ENCODE assay signal across 8 cellular contexts in genomic region chr20:8019178-8019997, GRCh38. TPM values are rescaled to one million over a fixed set of nuclear protein-coding genes. Genes with fewer than 3 reads are reported as not detected.
A peak's percentile ranks its signal among the peaks of the same experiment; 100 is the strongest.
DNase-seq lines count a peak whose midpoint lies in the region; ATAC-seq and TF ChIP-seq lines count a peak whose summit lies in the region.

Gene TMX4 (minus strand): TSS chr20:8019761. CDS start chr20:8019613, 148 bp downstream.

- H3K4me3 ChIP-seq in ascending aorta (peak within 1 kb of the TSS; percentile 74 to 79), right cardiac atrium (ENCODE audit: low read length) (peak within 1 kb of the TSS; percentile 59), rectal smooth muscle tissue (ENCODE audit: low read length) (peak within 1 kb of the TSS; percentile 89), aorta (ENCODE audit: low read length in 2 of 2) (peak within 1 kb of the TSS; percentile 87 to 90)

- intact Hi-C loops in T-helper 2 cell treated with Interferon-gamma antibody and Interleukin-4, amounts not matched to agents 100 ng/mL and 5 ng/mL, for 36 hours (cut with micrococcal nuclease): loop anchor here (5.0 to 10.0 kb wide), 2 partner anchors 37 to 195 kb away; no protein-coding TSS in a partner anchor
- intact Hi-C loops in ascending aorta (cut with DNase I) (loop anchor here (10.0 kb wide), 2 partner anchors 1255 to 1755 kb away; partner anchors contain the start of gene BMP2), right cardiac atrium (cut with DNase I) (no loop called here), aorta (cut with DNase I) (no loop called here)

- DNase-seq in NCI-H1694 (lab: John Stamatoyannopoulos, UW) (peak; percentile 29), ascending aorta (ENCODE audit: low spot score in 2 of 2) (peak; percentile 93 to 98), right cardiac atrium (peak; percentile 99 to 100 (median 99)), aorta (peak; percentile 99)

- peak; percentile 91 for ATAC-seq in GM18498 (IDR thresholded peaks at IDR 0.05; ENCODE audit: unreplicated experiment)
- peak; percentile 91 for ATAC-seq in HG02885 (IDR thresholded peaks at IDR 0.05; ENCODE audit: poor library complexity, unreplicated experiment)
- ATAC-seq in right cardiac atrium: peak; percentile 98
- peak; percentile 97 for ATAC-seq in aorta (ENCODE audit: low FRiP score)

- peak in 2 of 3 experiments; percentile 25 to 64 for TF ChIP-seq CTCF in ascending aorta (IDR thresholded peaks at IDR 0.05)

- no peaks in the 10 kb centered on the region for H3K9me3 ChIP-seq in ascending aorta
- H3K9me3 ChIP-seq in right cardiac atrium (ENCODE audit: control insufficient read depth, low read length): no peaks in the 10 kb centered on the region
- no peaks in the 10 kb centered on the region for H3K9me3 ChIP-seq in aorta (ENCODE audit: control insufficient read depth, low read length)

- no peaks in the 10 kb centered on the region for H3K36me3 ChIP-seq in ascending aorta
- H3K36me3 ChIP-seq in rectal smooth muscle tissue (ENCODE audit: control insufficient read depth, insufficient read depth, low read length): no peaks in the 10 kb centered on the region
- H3K36me3 ChIP-seq in aorta (ENCODE audit: control insufficient read depth in 1 of 2, insufficient read depth in 2 of 2, low read length in 1 of 2): no peaks in the 10 kb centered on the region

- WGBS in right cardiac atrium: under 1% methylated on average over 96 of the region's 96 CpGs
- WGBS in aorta, 2 donors: 0% methylated on average over 86 to 96 of the region's 96 CpGs

- H3K9ac ChIP-seq in rectal smooth muscle tissue (ENCODE audit: low read length): peak within 1 kb of the TSS; percentile 76

- peak within 1 kb of the TSS; percentile 96 to 97 for H3K27ac ChIP-seq in ascending aorta
- H3K27ac ChIP-seq in right cardiac atrium (ENCODE audit: low read length): peak within 1 kb of the TSS; percentile 89
- H3K27ac ChIP-seq in rectal smooth muscle tissue (ENCODE audit: low read depth, low read length): peak within 1 kb of the TSS; percentile 94
- H3K27ac ChIP-seq in aorta (ENCODE audit: low read depth in 1 of 2, low read length in 2 of 2): peak within 1 kb of the TSS; percentile 96

- H3K4me1 ChIP-seq in ascending aorta (peaks cover 0 to 7% of the 10 kb centered on the region in 2 donors), right cardiac atrium (ENCODE audit: control insufficient read depth, insufficient read depth, low read length) (peaks cover 2% of the 10 kb centered on the region), rectal smooth muscle tissue (ENCODE audit: control insufficient read depth, insufficient read depth, low read length) (peaks cover 13% of the 10 kb centered on the region), aorta (ENCODE audit: control insufficient read depth in 1 of 2, insufficient read depth in 2 of 2, low read length in 2 of 2) (no peaks in the 10 kb centered on the region)

- no peaks in the 10 kb centered on the region for H3K27me3 ChIP-seq in ascending aorta
- no peaks in the 10 kb centered on the region for H3K27me3 ChIP-seq in right cardiac atrium (ENCODE audit: control insufficient read depth, insufficient read depth)
- H3K27me3 ChIP-seq in rectal smooth muscle tissue (ENCODE audit: control insufficient read depth, insufficient read depth, low read length): no peaks in the 10 kb centered on the region
- H3K27me3 ChIP-seq in aorta (ENCODE audit: control insufficient read depth in 1 of 2, insufficient read depth in 2 of 2, low read length in 1 of 2): no peaks in the 10 kb centered on the region

RNA-seq across cellular contexts. Expression of gene TMX4, which starts in this region (rescaled TPM):
- total RNA-seq in T-helper 2 cell treated with Interferon-gamma antibody and Interleukin-4, amounts not matched to agents 100 ng/mL and 5 ng/mL, for 36 hours: 61.9 and 62.3 TPM in 2 replicates
- total RNA-seq in ascending aorta (65.3 TPM), right cardiac atrium (100 to 1,000 TPM; 194 to 220 (median 209) TPM), aorta (10 to 100 TPM; 54.2 to 56.8 TPM)
- polyA plus RNA-seq in right cardiac atrium (77.1 TPM), aorta (10 to 100 TPM; 15.8 to 16.9 TPM)

Comparison
In these comparisons a context has a peak if more than half of its experiments do, and no peak if none do; other contexts are left out.
1. Peak in every context shown above with its lines: DNase-seq, ATAC-seq, H3K4me3 ChIP-seq and H3K27ac ChIP-seq.
2. DNase-seq: peak in every context shown above with its lines; median percentile 99 in right cardiac atrium; 99 in aorta; 96 in ascending aorta; 29 in NCI-H1694.
3. intact Hi-C loops: an anchor here in T-helper 2 cell treated with Interferon-gamma antibody and Interleukin-4, amounts not matched to agents 100 ng/mL and 5 ng/mL, for 36 hours (5.0 to 10.0 kb wide) and ascending aorta (10.0 kb wide); none called in right cardiac atrium and aorta.